ENCODE assay signal across 20 cellular contexts in genomic region chr9:9751996-9752395, GRCh38.
DNase-seq lines count a peak whose midpoint lies in the region; ATAC-seq and TF ChIP-seq lines count a peak whose summit lies in the region.
"Had no signal": no experiment of that assay in that cellular context is flagged by ENCODE, and none has a peak within 500 bp of the region (broad histone marks: within the 10 kb centered on the region; RNA-seq: fewer than 3 reads in every experiment).

No MANE protein-coding gene starts in this region.

- no peaks in the 10 kb centered on the region for H3K9me3 ChIP-seq in esophagus muscularis mucosa
- H3K9me3 ChIP-seq: BLaER1 treated with 17β-estradiol and CSF1 and Interleukin-3, amounts not matched to agents 10 nM and 100 nM had no signal

- no peak for TF ChIP-seq EP300 in esophagus muscularis mucosa (IDR thresholded peaks at IDR 0.05)

- H3K9me3 Mint-ChIP-seq in osteocyte (ENCODE audit: unreplicated experiment): no peaks in the 10 kb centered on the region
- H3K9me3 Mint-ChIP-seq: CD8-positive, alpha-beta T cell had no signal

- DNase-seq in D341Med (ENCODE audit: low spot score): peak; percentile 60
- DNase-seq in NCI-H524 treated with DMSO at 0.1 percent for 48 hours (lab: John Stamatoyannopoulos, UW): peak; percentile 13
- DNase-seq in esophagus muscularis mucosa (ENCODE audit: extremely low spot score): no peak
- DNase-seq in osteocyte (ENCODE audit: extremely low spot score, unreplicated experiment): no peak
- DNase-seq in head of caudate nucleus: no peak
- DNase-seq: 8988T; CD8-positive, alpha-beta T cell; DMS153; DMS79; GDM1; GOT3; H7; HFFc6; KG1 had no signal

- intact Hi-C loops in esophagus muscularis mucosa (cut with DNase I) (no loop called here), head of caudate nucleus (cut with DNase I) (no loop called here)

- H3K4me1 Mint-ChIP-seq in osteocyte (ENCODE audit: unreplicated experiment): peaks cover 89% of the 10 kb centered on the region

- H3K27me3 Mint-ChIP-seq in osteocyte (ENCODE audit: unreplicated experiment): no peaks in the 10 kb centered on the region

- H3K4me3 ChIP-seq in esophagus muscularis mucosa: no peak overlapping the region
- H3K4me3 ChIP-seq: BLaER1 treated with 17β-estradiol and CSF1 and Interleukin-3, amounts not matched to agents 10 nM and 100 nM had no signal

- TF ChIP-seq CTCF in esophagus muscularis mucosa (IDR thresholded peaks at IDR 0.05) (no peak), osteocyte (IDR thresholded peaks at IDR 0.05) (no peak)

- no peaks in the 10 kb centered on the region for H3K36me3 ChIP-seq in esophagus muscularis mucosa
- H3K36me3 ChIP-seq: BLaER1 treated with 17β-estradiol and CSF1 and Interleukin-3, amounts not matched to agents 10 nM and 100 nM had no signal

- peak overlapping the region; percentile 89 for H3K27ac Mint-ChIP-seq in osteocyte (ENCODE audit: unreplicated experiment)
- H3K27ac Mint-ChIP-seq: B cell; CD8-positive, alpha-beta T cell; HFFc6 had no signal

- peaks cover 0 to 67% (median 61%) of the 10 kb centered on the region in 4 donors for H3K4me1 ChIP-seq in esophagus muscularis mucosa

- WGBS in esophagus muscularis mucosa: 61% methylated on average over 4 of the region's 4 CpGs

- H3K27me3 ChIP-seq in esophagus muscularis mucosa: no peaks in the 10 kb centered on the region
- H3K27me3 ChIP-seq: BLaER1 treated with 17β-estradiol and CSF1 and Interleukin-3, amounts not matched to agents 10 nM and 100 nM had no signal

- H3K4me3 Mint-ChIP-seq in osteocyte (ENCODE audit: unreplicated experiment): no peak overlapping the region
- H3K4me3 Mint-ChIP-seq: B cell; CD8-positive, alpha-beta T cell; HFFc6 had no signal

- TF ChIP-seq POLR2A in esophagus muscularis mucosa (IDR thresholded peaks at IDR 0.05; ENCODE audit: low read depth): no peak

- no peaks in the 10 kb centered on the region for H3K36me3 Mint-ChIP-seq in osteocyte (ENCODE audit: unreplicated experiment)
- H3K36me3 Mint-ChIP-seq: CD8-positive, alpha-beta T cell had no signal

- no peak for ATAC-seq in GM18858 (IDR thresholded peaks at IDR 0.05; ENCODE audit: unreplicated experiment)
- no peak for ATAC-seq in HG03439 (IDR thresholded peaks at IDR 0.05; ENCODE audit: unreplicated experiment)
- no peak for ATAC-seq in GM21381 (IDR thresholded peaks at IDR 0.05; ENCODE audit: unreplicated experiment)
- ATAC-seq: CD8-positive, alpha-beta T cell; HCT116 had no signal

- H3K27ac ChIP-seq in esophagus muscularis mucosa (replicated peaks in 1 of 4): peak overlapping the region; percentile 55 to 78 (median 64)
- H3K27ac ChIP-seq: BLaER1 treated with 17β-estradiol and CSF1 and Interleukin-3, amounts not matched to agents 10 nM and 100 nM had no signal

Comparison
In these comparisons a context has a peak if more than half of its experiments do, and no peak if none do; other contexts are left out.
1. DNase-seq: peak in D341Med (single experiment) and NCI-H524 treated with DMSO at 0.1 percent for 48 hours (single experiment); none in esophagus muscularis mucosa (single experiment), osteocyte (single experiment) and head of caudate nucleus (0 of 42).